Comparison of ENCODE assay signal across 9 cellular contexts in genomic region chr18:52694804-52695203, GRCh38.
DNase-seq lines count a peak whose midpoint lies in the region; ATAC-seq, FAIRE-seq and TF ChIP-seq lines count a peak whose summit lies in the region.
"Had no signal": no experiment of that assay in that cellular context is flagged by ENCODE, and none has a peak within 500 bp of the region (broad histone marks: within the 10 kb centered on the region; RNA-seq: fewer than 3 reads in every experiment).

No MANE protein-coding gene starts in this region.

- H3K4me1 Mint-ChIP-seq in immature natural killer cell: no peaks in the 10 kb centered on the region

- H3K36me3 ChIP-seq in cardiac muscle cell (no peaks in the 10 kb centered on the region), heart right ventricle (no peaks in the 10 kb centered on the region)

- no peak overlapping the region for H3K27ac Mint-ChIP-seq in immature natural killer cell

- H3K4me3 ChIP-seq in cardiac muscle cell (no peak overlapping the region), heart right ventricle (no peak overlapping the region)

- H3K9me3 ChIP-seq in cardiac muscle cell (ENCODE audit: low read depth) (no peaks in the 10 kb centered on the region), heart right ventricle (peaks cover 0 to 5% (median 0%) of the 10 kb centered on the region in 11 donors)

- H3K27ac ChIP-seq in cardiac muscle cell: no peak overlapping the region
- no peak overlapping the region for H3K27ac ChIP-seq in heart right ventricle
- H3K27ac ChIP-seq in foreskin keratinocyte: no peak overlapping the region

- TF ChIP-seq CTCF in cardiac muscle cell (IDR thresholded peaks at IDR 0.05; ENCODE audit: low read depth, low read length) (peak; percentile 10), heart right ventricle (IDR thresholded peaks at IDR 0.05) (peak in 4 of 9 donors; percentile 12 to 24 (median 20)), foreskin keratinocyte (conservative IDR thresholded peaks at IDR 0.05) (peak; percentile 45)

- DNase-seq in cardiac muscle cell (ENCODE audit: low read depth in 1 of 2, low spot score in 1 of 2) (peak in 1 of 2 donors; percentile 0), heart right ventricle (no peak), NCI-H748 treated with DMSO at 0.1 percent for 48 hours (lab: John Stamatoyannopoulos, UW) (peak; percentile 24), foreskin keratinocyte (no peak), urothelium cell line (ENCODE audit: low spot score) (peak; percentile 7), NCI-H1048 (lab: John Stamatoyannopoulos, UW) (no peak), HuH-7.5 (ENCODE audit: low spot score) (no peak), immature natural killer cell (no peak)
- DNase-seq: effector CD4-positive, alpha-beta T cell had no signal

- H3K27me3 Mint-ChIP-seq in immature natural killer cell (ENCODE audit: low read depth in 3 of 3): peaks cover 0 to 1% (median 0%) of the 10 kb centered on the region in 3 donors

- 65 to 78% methylated on average over 1 of the region's 1 CpG for WGBS in heart right ventricle, 2 donors

- peaks cover 0 to 9% (median 0%) of the 10 kb centered on the region in 6 donors for H3K9me3 Mint-ChIP-seq in immature natural killer cell

- H3K36me3 Mint-ChIP-seq in immature natural killer cell: no peaks in the 10 kb centered on the region

- intact Hi-C loops in heart right ventricle (cut with DNase I): no loop called here

- H3K4me1 ChIP-seq in cardiac muscle cell (ENCODE audit: low read depth): peaks cover 5% of the 10 kb centered on the region
- H3K4me1 ChIP-seq in heart right ventricle: no peaks in the 10 kb centered on the region
- no peaks in the 10 kb centered on the region for H3K4me1 ChIP-seq in foreskin keratinocyte

- H3K4me3 Mint-ChIP-seq in immature natural killer cell: no peak overlapping the region

- ATAC-seq in heart right ventricle (no peak), foreskin keratinocyte (no peak)

- no peak for FAIRE-seq in urothelium cell line (lab: Jason Lieb, UNC)

- no peaks in the 10 kb centered on the region for H3K27me3 ChIP-seq in cardiac muscle cell
- H3K27me3 ChIP-seq in heart right ventricle: peaks cover 0 to 3% (median 0%) of the 10 kb centered on the region in 7 donors
- no peaks in the 10 kb centered on the region for H3K27me3 ChIP-seq in foreskin keratinocyte

Comparison
In these comparisons a context has a peak if more than half of its experiments do, and no peak if none do; other contexts are left out.
1. DNase-seq: peak in NCI-H748 treated with DMSO at 0.1 percent for 48 hours (single experiment) and urothelium cell line (single experiment); none in heart right ventricle (0 of 2), foreskin keratinocyte (0 of 2), NCI-H1048 (single experiment), HuH-7.5 (single experiment) and immature natural killer cell (0 of 3).